ENCODE assay signal across 1 cellular context in genomic region chr3:40453933-40454332, GRCh38.
TF ChIP-seq lines count a peak whose summit lies in the region.

No MANE protein-coding gene starts in this region.

TF ChIP-seq in WTC11, 78 proteins besides CTCF, POLR2A, EP300 and RAD21 (continued from another document):
- TF ChIP-seq, protein P1, sequence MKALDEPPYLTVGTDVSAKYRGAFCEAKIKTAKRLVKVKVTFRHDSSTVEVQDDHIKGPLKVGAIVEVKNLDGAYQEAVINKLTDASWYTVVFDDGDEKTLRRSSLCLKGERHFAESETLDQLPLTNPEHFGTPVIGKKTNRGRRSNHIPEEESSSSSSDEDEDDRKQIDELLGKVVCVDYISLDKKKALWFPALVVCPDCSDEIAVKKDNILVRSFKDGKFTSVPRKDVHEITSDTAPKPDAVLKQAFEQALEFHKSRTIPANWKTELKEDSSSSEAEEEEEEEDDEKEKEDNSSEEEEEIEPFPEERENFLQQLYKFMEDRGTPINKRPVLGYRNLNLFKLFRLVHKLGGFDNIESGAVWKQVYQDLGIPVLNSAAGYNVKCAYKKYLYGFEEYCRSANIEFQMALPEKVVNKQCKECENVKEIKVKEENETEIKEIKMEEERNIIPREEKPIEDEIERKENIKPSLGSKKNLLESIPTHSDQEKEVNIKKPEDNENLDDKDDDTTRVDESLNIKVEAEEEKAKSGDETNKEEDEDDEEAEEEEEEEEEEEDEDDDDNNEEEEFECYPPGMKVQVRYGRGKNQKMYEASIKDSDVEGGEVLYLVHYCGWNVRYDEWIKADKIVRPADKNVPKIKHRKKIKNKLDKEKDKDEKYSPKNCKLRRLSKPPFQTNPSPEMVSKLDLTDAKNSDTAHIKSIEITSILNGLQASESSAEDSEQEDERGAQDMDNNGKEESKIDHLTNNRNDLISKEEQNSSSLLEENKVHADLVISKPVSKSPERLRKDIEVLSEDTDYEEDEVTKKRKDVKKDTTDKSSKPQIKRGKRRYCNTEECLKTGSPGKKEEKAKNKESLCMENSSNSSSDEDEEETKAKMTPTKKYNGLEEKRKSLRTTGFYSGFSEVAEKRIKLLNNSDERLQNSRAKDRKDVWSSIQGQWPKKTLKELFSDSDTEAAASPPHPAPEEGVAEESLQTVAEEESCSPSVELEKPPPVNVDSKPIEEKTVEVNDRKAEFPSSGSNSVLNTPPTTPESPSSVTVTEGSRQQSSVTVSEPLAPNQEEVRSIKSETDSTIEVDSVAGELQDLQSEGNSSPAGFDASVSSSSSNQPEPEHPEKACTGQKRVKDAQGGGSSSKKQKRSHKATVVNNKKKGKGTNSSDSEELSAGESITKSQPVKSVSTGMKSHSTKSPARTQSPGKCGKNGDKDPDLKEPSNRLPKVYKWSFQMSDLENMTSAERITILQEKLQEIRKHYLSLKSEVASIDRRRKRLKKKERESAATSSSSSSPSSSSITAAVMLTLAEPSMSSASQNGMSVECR (CRISPR knock-in tag; IDR thresholded peaks at IDR 0.05; ENCODE audit: borderline replicate concordance), result no peak
- TF ChIP-seq TEAD4 (CRISPR knock-in tag; IDR thresholded peaks at IDR 0.05) (no peak), GTF2I (CRISPR knock-in tag; conservative IDR thresholded peaks at IDR 0.05) (peak; percentile 41; the same call in 1 of the 2 replicates), JUN (CRISPR knock-in tag; IDR thresholded peaks at IDR 0.05) (no peak)
